In the genomic region with DNA sequence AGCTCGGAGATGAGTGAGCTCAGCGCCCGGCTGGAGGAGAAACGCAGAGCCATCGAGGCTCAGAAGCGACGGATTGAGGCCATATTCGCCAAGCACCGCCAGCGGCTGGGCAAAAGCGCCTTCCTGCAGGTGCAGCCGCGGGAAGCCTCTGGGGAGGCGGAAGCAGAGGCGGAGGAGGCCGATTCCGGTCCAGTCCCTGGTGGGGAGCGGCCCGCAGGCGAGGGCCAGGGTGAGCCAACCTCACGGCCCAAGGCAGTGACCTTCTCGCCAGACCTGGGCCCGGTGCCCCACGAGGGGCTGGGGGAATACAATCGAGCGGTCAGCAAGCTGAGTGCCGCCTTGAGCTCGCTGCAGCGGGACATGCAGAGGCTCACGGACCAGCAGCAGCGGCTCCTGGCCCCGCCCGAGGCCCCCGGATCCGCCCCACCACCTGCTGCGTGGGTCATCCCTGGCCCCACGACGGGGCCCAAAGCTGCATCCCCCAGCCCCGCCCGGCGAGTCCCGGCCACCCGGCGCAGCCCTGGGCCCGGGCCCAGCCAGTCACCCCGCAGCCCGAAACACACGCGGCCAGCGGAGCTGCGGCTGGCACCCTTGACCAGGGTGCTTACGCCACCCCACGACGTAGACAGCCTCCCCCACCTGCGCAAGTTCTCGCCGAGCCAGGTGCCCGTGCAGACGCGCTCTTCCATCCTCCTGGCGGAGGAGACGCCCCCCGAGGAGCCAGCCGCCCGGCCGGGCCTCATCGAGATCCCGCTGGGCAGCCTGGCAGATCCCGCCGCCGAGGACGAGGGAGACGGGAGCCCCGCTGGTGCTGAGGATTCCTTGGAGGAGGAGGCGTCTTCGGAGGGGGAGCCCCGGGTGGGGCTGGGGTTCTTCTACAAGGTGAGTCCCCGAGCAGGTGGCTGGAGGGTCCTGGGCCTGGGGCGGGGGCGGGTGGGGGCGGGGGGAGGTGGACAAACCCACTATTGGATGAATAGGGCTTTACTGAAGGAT, we compare ENCODE assay signal across 28 cellular contexts. TPM values are rescaled to one million over a fixed set of nuclear protein-coding genes. Genes with fewer than 3 reads are reported as not detected.
"Had no signal": no experiment of that assay in that cellular context is flagged by ENCODE, and none has a peak within 500 bp of the region (broad histone marks: within the 10 kb centered on the region; RNA-seq: fewer than 3 reads in every experiment).

No MANE protein-coding gene starts in this region.

- H3K4me1 ChIP-seq: ascending aorta had no signal

- DNase-seq: activated CD4-positive, alpha-beta T cell treated with anti-CD3 and anti-CD28 coated beads for 48 hours; activated CD4-positive, alpha-beta T cell treated with anti-CD3 and anti-CD28 coated beads, Interleukin-2, amount 50 U/mL, for 4 hours; activated CD4-positive, CD25-positive, alpha-beta regulatory T cell treated with anti-CD3 and anti-CD28 coated beads, Interleukin-2, amount 50 U/mL, for 72 hours; activated CD8-positive, alpha-beta memory T cell treated with anti-CD3 and anti-CD28 coated beads, Interleukin-2, amount 10 ng/mL, durations not matched to agents 7 days and 5 days; activated effector memory CD4-positive, alpha-beta T cell treated with anti-CD3 and anti-CD28 coated beads, Interleukin-2, amount 50 U/mL, for 16 hours; activated naive CD4-positive, alpha-beta T cell treated with Interleukin-2 at 50 U/mL for 16 hours; activated naive CD8-positive, alpha-beta T cell treated with anti-CD3 and anti-CD28 coated beads, Interleukin-2, amount 50 U/mL, for 24 hours; activated T-cell treated with anti-CD3 and anti-CD28 coated beads, Interleukin-2, amount 50 U/mL, for 4 hours; amniotic stem cell; body of pancreas; central memory CD4-positive, alpha-beta T cell; Karpas-422; MM.1S; NCI-H1105 treated with DMSO at 0.1 percent for 48 hours; NCI-H1436 treated with DMSO at 0.1 percent for 48 hours; NCI-H187; NCI-H2081; NCI-H510A treated with DMSO at 0.1 percent for 48 hours; NCI-H69; NK-92 treated with Interleukin-12 subunit alpha and Interleukin-12 subunit beta, amount 100 ng/mL, for 24 hours; OCI-M1; SIG-M5; T-helper 17 cell; T-helper 9 cell had no signal

- H3K4me3 ChIP-seq: ascending aorta, body of pancreas had no signal

- H3K27me3 ChIP-seq: ascending aorta, body of pancreas had no signal

- H3K9me3 ChIP-seq: ascending aorta, body of pancreas had no signal

- ATAC-seq: activated CD8-positive, alpha-beta memory T cell treated with anti-CD3 and anti-CD28 coated beads, Interleukin-2, amount 10 ng/mL, durations not matched to agents 7 days and 5 days; activated naive CD4-positive, alpha-beta T cell treated with anti-CD3 and anti-CD28 coated beads, Interleukin-2, amount 50 U/mL, for 72 hours; activated naive CD8-positive, alpha-beta T cell treated with anti-CD3 and anti-CD28 coated beads, Interleukin-2, amount 50 U/mL, for 24 hours; activated T-cell treated with anti-CD3 and anti-CD28 coated beads, Interleukin-2, amount 50 U/mL, for 4 hours; body of pancreas; T-helper 17 cell; WTC11 had no signal

- H3K27ac ChIP-seq: ascending aorta, body of pancreas had no signal

RNA-seq across cellular contexts. Expression of a gene that starts 16.9 kb away (rescaled TPM):
- total RNA-seq: ascending aorta had no signal

RNA-seq across cellular contexts. Expression of a gene that starts 17.0 kb away (rescaled TPM):
- total RNA-seq: ascending aorta had no signal

RNA-seq across cellular contexts. Expression of a gene that starts 20.9 kb away (rescaled TPM):
- total RNA-seq: ascending aorta, body of pancreas, bronchial epithelial cell had no signal
